ENCODE assay signal across 13 cellular contexts in genomic region chr13:80881495-80882482, GRCh38.
DNase-seq lines count a peak whose midpoint lies in the region; ATAC-seq and TF ChIP-seq lines count a peak whose summit lies in the region.
"Had no signal": no experiment of that assay in that cellular context is flagged by ENCODE, and none has a peak within 500 bp of the region (broad histone marks: within the 10 kb centered on the region; RNA-seq: fewer than 3 reads in every experiment).

No MANE protein-coding gene starts in this region.

- no peak overlapping the region for H3K27ac ChIP-seq in mesenchymal stem cell (ENCODE audit: low read length, poor library complexity, severe bottlenecking)
- H3K27ac ChIP-seq: neutrophil had no signal

- H2BK120ac ChIP-seq in mesenchymal stem cell (ENCODE audit: low read depth, low read length): no peak overlapping the region

- H3K36me3 ChIP-seq in mesenchymal stem cell (ENCODE audit: control insufficient read depth in 1 of 2, insufficient read depth in 2 of 2, low read depth in 1 of 2, low read length in 2 of 2): no peaks in the 10 kb centered on the region
- H3K36me3 ChIP-seq: neutrophil had no signal

- 86% methylated on average over 1 of the region's 1 CpG for WGBS in mesenchymal stem cell

- H3K27me3 ChIP-seq in mesenchymal stem cell (ENCODE audit: control insufficient read depth in 1 of 2, insufficient read depth in 1 of 2, low read length in 2 of 2): no peaks in the 10 kb centered on the region
- H3K27me3 ChIP-seq: neutrophil had no signal

- H3K4me3 ChIP-seq in choroid plexus epithelial cell (ENCODE audit: low read depth, low read length) (no peak overlapping the region), mesenchymal stem cell (ENCODE audit: insufficient read depth in 1 of 2, low read depth in 1 of 2, low read length in 2 of 2) (no peak overlapping the region)

- peak; percentile 45 for DNase-seq in HCEC 1CT
- peak; percentile 11 for DNase-seq in NCI-H146 treated with DMSO at 0.1 percent for 48 hours (lab: John Stamatoyannopoulos, UW; ENCODE audit: unreplicated experiment)
- peak; percentile 26 for DNase-seq in choroid plexus epithelial cell (ENCODE audit: low read depth)
- peak; percentile 77 for DNase-seq in mesenchymal stem cell
- DNase-seq in germinal center (ENCODE audit: low spot score): no peak
- no peak for DNase-seq in globus pallidus (ENCODE audit: low spot score)
- DNase-seq: activated CD8-positive, alpha-beta memory T cell treated with anti-CD3 and anti-CD28 coated beads, Interleukin-2, amount 50 U/mL, for 48 hours; stimulated activated naive CD8-positive, alpha-beta T cell treated with anti-CD3 and anti-CD28 coated beads, Interleukin-15, amount 100 ng/mL, for 72 hours; T-cell had no signal

- no peaks in the 10 kb centered on the region for H3K79me1 ChIP-seq in mesenchymal stem cell (replicated peaks; ENCODE audit: low read length, poor library complexity, severe bottlenecking)

- H3K4me2 ChIP-seq in mesenchymal stem cell (ENCODE audit: low read length, poor library complexity, severe bottlenecking): no peak overlapping the region

- no peak overlapping the region for H2AK5ac ChIP-seq in mesenchymal stem cell (ENCODE audit: low read length, severe bottlenecking)

- no peak overlapping the region for H4K91ac ChIP-seq in mesenchymal stem cell (ENCODE audit: low read length)

- peak overlapping the region; percentile 19 for H2BK5ac ChIP-seq in mesenchymal stem cell (ENCODE audit: low read depth, low read length, poor library complexity, severe bottlenecking)

- H3K9me3 ChIP-seq in mesenchymal stem cell (ENCODE audit: control insufficient read depth, low read length): no peaks in the 10 kb centered on the region
- H3K9me3 ChIP-seq: neutrophil had no signal

- TF ChIP-seq CTCF in choroid plexus epithelial cell (conservative IDR thresholded peaks at IDR 0.05; ENCODE audit: low read depth, low read length): no peak

- ATAC-seq in GM19023 (IDR thresholded peaks at IDR 0.05; ENCODE audit: unreplicated experiment): no peak
- no peak for ATAC-seq in HG02610 (IDR thresholded peaks at IDR 0.05; ENCODE audit: unreplicated experiment)
- ATAC-seq: activated naive CD4-positive, alpha-beta T cell treated with anti-CD3 and anti-CD28 coated beads, Interleukin-2, amount 50 U/mL, for 72 hours; stimulated activated naive CD8-positive, alpha-beta T cell treated with anti-CD3 and anti-CD28 coated beads, Interleukin-15, amount 100 ng/mL, for 72 hours; T-cell had no signal

- no peak overlapping the region for H3K14ac ChIP-seq in mesenchymal stem cell (ENCODE audit: low read length in 2 of 2)

- peak overlapping the region; percentile 54 to 77 for H2BK12ac ChIP-seq in mesenchymal stem cell (ENCODE audit: low read length in 2 of 2)

- no peak overlapping the region for H3K23ac ChIP-seq in mesenchymal stem cell (ENCODE audit: low read length in 2 of 2)

- no peak overlapping the region for H4K8ac ChIP-seq in mesenchymal stem cell (ENCODE audit: low read length)

- H2AFZ ChIP-seq in mesenchymal stem cell (ENCODE audit: low read depth, low read length): no peak overlapping the region

- no peak overlapping the region for H2BK15ac ChIP-seq in mesenchymal stem cell (ENCODE audit: low read depth, poor library complexity, severe bottlenecking)

- H3K18ac ChIP-seq in mesenchymal stem cell (ENCODE audit: low read depth in 1 of 2, low read length in 2 of 2): no peak overlapping the region

- no peak overlapping the region for H3K9ac ChIP-seq in mesenchymal stem cell (ENCODE audit: low read length)

- H3K4me1 ChIP-seq in mesenchymal stem cell (ENCODE audit: control insufficient read depth, insufficient read depth, low read depth, low read length): no peaks in the 10 kb centered on the region

- H3K4ac ChIP-seq in mesenchymal stem cell (ENCODE audit: low read depth in 1 of 2, low read length in 2 of 2): no peak overlapping the region

Comparison
In these comparisons a context has a peak if more than half of its experiments do, and no peak if none do; other contexts are left out.
1. DNase-seq: peak in HCEC 1CT (single experiment), NCI-H146 treated with DMSO at 0.1 percent for 48 hours (single experiment), choroid plexus epithelial cell (single experiment) and mesenchymal stem cell (single experiment); none in germinal center (single experiment) and globus pallidus (single experiment).